In the genomic region with DNA sequence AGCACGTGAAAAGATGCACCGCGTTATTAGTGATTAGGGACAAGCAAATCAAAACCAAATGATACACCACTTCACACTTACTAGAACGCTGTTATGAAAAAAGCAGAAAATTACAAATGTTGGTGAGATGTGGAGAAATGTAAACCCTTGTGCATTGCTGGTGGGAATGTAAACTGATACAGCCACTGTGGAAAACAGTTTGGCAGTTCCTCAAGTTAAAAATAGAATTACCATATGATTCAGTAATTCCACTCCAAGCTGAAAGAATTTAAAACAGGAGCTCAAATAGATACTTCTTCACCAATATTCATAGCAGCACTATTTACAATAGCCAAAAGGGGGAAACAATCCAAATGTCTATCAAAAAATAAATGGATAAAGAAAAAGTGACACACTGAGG, we compare ENCODE assay signal across 27 cellular contexts. TPM values are rescaled to one million over a fixed set of nuclear protein-coding genes. Genes with fewer than 3 reads are reported as not detected.
DNase-seq lines count a peak whose midpoint lies in the region; FAIRE-seq and TF ChIP-seq lines count a peak whose summit lies in the region.
"Had no signal": no experiment of that assay in that cellular context is flagged by ENCODE, and none has a peak within 500 bp of the region (broad histone marks: within the 10 kb centered on the region; RNA-seq: fewer than 3 reads in every experiment).

No MANE protein-coding gene starts in this region.

- no peak overlapping the region for H2AFZ ChIP-seq in astrocyte (ENCODE audit: low read depth, low read length)
- H2AFZ ChIP-seq: neural progenitor cell had no signal

- peaks cover 13% of the 10 kb centered on the region for H3K4me1 Mint-ChIP-seq in astrocyte (ENCODE audit: low read depth, unreplicated experiment)
- H3K4me1 Mint-ChIP-seq: activated CD4-positive, alpha-beta T cell treated with anti-CD3 and anti-CD28 coated beads, Interleukin-2, amount 10 ng/mL, durations not matched to agents 7 days and 5 days; activated naive CD4-positive, alpha-beta T cell treated with anti-CD3 and anti-CD28 coated beads, Interleukin-2, amount 10 ng/mL, durations not matched to agents 7 days and 5 days; central memory CD8-positive, alpha-beta T cell had no signal

- no peaks in the 10 kb centered on the region for H3K27me3 ChIP-seq in astrocyte (ENCODE audit: insufficient read depth, low read length)
- H3K27me3 ChIP-seq: neural progenitor cell had no signal

- H3K4me1 ChIP-seq in astrocyte (ENCODE audit: insufficient read depth, low read length), result peaks cover 12% of the 10 kb centered on the region
- H3K4me1 ChIP-seq: lower lobe of right lung had no signal

- H3K27me3 Mint-ChIP-seq in astrocyte (ENCODE audit: low read depth, unreplicated experiment), result no peaks in the 10 kb centered on the region

- FAIRE-seq in astrocyte (lab: Jason Lieb, UNC), result no peak
- FAIRE-seq: GM12878, H54, HTR-8/SVneo, urothelium cell line had no signal

- no peaks in the 10 kb centered on the region for H4K20me1 ChIP-seq in astrocyte (ENCODE audit: insufficient read depth, low read length)

- peak; percentile 51 for DNase-seq in LHCN-M2 (ENCODE audit: low read depth)
- peak; percentile 73 for DNase-seq in astrocyte (ENCODE audit: low read depth)
- peak; percentile 58 for DNase-seq in fibroblast of pulmonary artery (ENCODE audit: low read depth)
- peak; percentile 4 for DNase-seq in superior temporal gyrus (ENCODE audit: extremely low spot score)
- DNase-seq in KG1 (lab: John Stamatoyannopoulos, UW), result no peak
- no peak for DNase-seq in ureter (ENCODE audit: low spot score)
- DNase-seq in inferior parietal cortex (ENCODE audit: extremely low spot score), result no peak
- DNase-seq: activated CD4-positive, alpha-beta T cell treated with anti-CD3 and anti-CD28 coated beads, Interleukin-2, amount 10 ng/mL, durations not matched to agents 7 days and 5 days; activated naive CD4-positive, alpha-beta T cell treated with anti-CD3 and anti-CD28 coated beads, Interleukin-2, amount 10 ng/mL, durations not matched to agents 7 days and 5 days; anterior cingulate cortex; Calu3; kidney glomerular epithelial cell; lower lobe of right lung; mucosa of descending colon; NCI-H1105; NCI-H2029 treated with DMSO at 0.1 percent for 48 hours; NCI-H226; posterior cingulate gyrus had no signal

- H3K27ac ChIP-seq in astrocyte (ENCODE audit: low read depth, low read length), result no peak overlapping the region
- H3K27ac ChIP-seq: C4-2B, lower lobe of right lung, neural progenitor cell, VCaP had no signal

- no peak for TF ChIP-seq CTCF in astrocyte (IDR thresholded peaks at IDR 0.05; ENCODE audit: insufficient read depth, low read depth, low read length)
- no peak for TF ChIP-seq CTCF in fibroblast of pulmonary artery (IDR thresholded peaks at IDR 0.05; ENCODE audit: low read length, missing control alignments)

- no peak overlapping the region for H3K4me2 ChIP-seq in astrocyte (ENCODE audit: low read length)
- H3K4me2 ChIP-seq: neural progenitor cell had no signal

- H3K79me2 ChIP-seq in astrocyte (ENCODE audit: insufficient read depth, low read length), result no peaks in the 10 kb centered on the region

- no peaks in the 10 kb centered on the region for H3K9me3 ChIP-seq in astrocyte (ENCODE audit: insufficient read depth, low read depth, low read length)
- H3K9me3 ChIP-seq: lower lobe of right lung, mucosa of descending colon had no signal

- H3K9ac ChIP-seq in astrocyte (ENCODE audit: low read length), result no peak overlapping the region
- H3K9ac ChIP-seq: neural progenitor cell had no signal

- no peak overlapping the region for H3K27ac Mint-ChIP-seq in astrocyte (ENCODE audit: unreplicated experiment)
- H3K27ac Mint-ChIP-seq: activated CD4-positive, alpha-beta T cell treated with anti-CD3 and anti-CD28 coated beads, Interleukin-2, amount 10 ng/mL, durations not matched to agents 7 days and 5 days; activated naive CD4-positive, alpha-beta T cell treated with anti-CD3 and anti-CD28 coated beads, Interleukin-2, amount 10 ng/mL, durations not matched to agents 7 days and 5 days; neural progenitor cell; T-helper 2 cell treated with Interferon-gamma antibody and Interleukin-4, amounts not matched to agents 5 μg/mL and 100 μg/mL, for 36 hours had no signal

- no peaks in the 10 kb centered on the region for H3K36me3 Mint-ChIP-seq in astrocyte (ENCODE audit: low read depth, unreplicated experiment)
- H3K36me3 Mint-ChIP-seq: activated naive CD4-positive, alpha-beta T cell treated with anti-CD3 and anti-CD28 coated beads, Interleukin-2, amount 10 ng/mL, durations not matched to agents 7 days and 5 days; neural progenitor cell had no signal

- H3K4me3 ChIP-seq in astrocyte (ENCODE audit: insufficient read depth, low read depth, low read length) (no peak overlapping the region), fibroblast of pulmonary artery (replicated peaks; ENCODE audit: low read depth, low read length) (no peak overlapping the region)
- H3K4me3 ChIP-seq: GM12878, lower lobe of right lung, mucosa of descending colon, neural progenitor cell had no signal

- no peaks in the 10 kb centered on the region for H3K36me3 ChIP-seq in astrocyte (ENCODE audit: insufficient read depth, low read length)
- H3K36me3 ChIP-seq: lower lobe of right lung, neural progenitor cell had no signal

- H3K4me3 Mint-ChIP-seq in astrocyte (ENCODE audit: unreplicated experiment), result no peak overlapping the region
- H3K4me3 Mint-ChIP-seq: activated CD4-positive, alpha-beta T cell treated with anti-CD3 and anti-CD28 coated beads, Interleukin-2, amount 10 ng/mL, durations not matched to agents 7 days and 5 days; activated naive CD4-positive, alpha-beta T cell treated with anti-CD3 and anti-CD28 coated beads, Interleukin-2, amount 10 ng/mL, durations not matched to agents 7 days and 5 days; central memory CD8-positive, alpha-beta T cell; neural progenitor cell; T-helper 2 cell treated with Interferon-gamma antibody and Interleukin-4, amounts not matched to agents 5 μg/mL and 100 μg/mL, for 36 hours had no signal

- H3K9me3 Mint-ChIP-seq in astrocyte (ENCODE audit: unreplicated experiment), result no peaks in the 10 kb centered on the region
- H3K9me3 Mint-ChIP-seq: activated CD4-positive, alpha-beta T cell treated with anti-CD3 and anti-CD28 coated beads, Interleukin-2, amount 10 ng/mL, durations not matched to agents 7 days and 5 days; activated naive CD4-positive, alpha-beta T cell treated with anti-CD3 and anti-CD28 coated beads, Interleukin-2, amount 10 ng/mL, durations not matched to agents 7 days and 5 days; central memory CD8-positive, alpha-beta T cell; neural progenitor cell; T-helper 2 cell treated with Interferon-gamma antibody and Interleukin-4, amounts not matched to agents 5 μg/mL and 100 μg/mL, for 36 hours had no signal

RNA-seq across cellular contexts. Expression of gene EVI5, which starts 10.3 kb away (rescaled TPM):
- total RNA-seq in LHCN-M2 (2014; rRNA removed), result 11.4 and 15.6 TPM in 2 replicates
- 5.8 TPM for polyA plus RNA-seq in LHCN-M2 (2012)
- total RNA-seq in astrocyte, result 80.3 and 80.4 TPM in 2 replicates
- 37.7 TPM for total RNA-seq in ureter

RNA-seq across cellular contexts. Expression of gene RPL5, which starts 36.7 kb away (rescaled TPM):
- total RNA-seq in LHCN-M2 (2014; rRNA removed) (1,275 and 1,299 TPM in 2 replicates), astrocyte (741 and 846 TPM in 2 replicates), ureter (964 TPM)
- 1,733 TPM for polyA plus RNA-seq in LHCN-M2 (2012)

Comparison
In these comparisons a context has a peak if more than half of its experiments do, and no peak if none do; other contexts are left out.
1. DNase-seq: peak in LHCN-M2 (single experiment), astrocyte (single experiment), fibroblast of pulmonary artery (single experiment) and superior temporal gyrus (single experiment); none in KG1 (single experiment), ureter (single experiment) and inferior parietal cortex (single experiment).